ENCODE assay signal across 8 cellular contexts in the genomic region with DNA sequence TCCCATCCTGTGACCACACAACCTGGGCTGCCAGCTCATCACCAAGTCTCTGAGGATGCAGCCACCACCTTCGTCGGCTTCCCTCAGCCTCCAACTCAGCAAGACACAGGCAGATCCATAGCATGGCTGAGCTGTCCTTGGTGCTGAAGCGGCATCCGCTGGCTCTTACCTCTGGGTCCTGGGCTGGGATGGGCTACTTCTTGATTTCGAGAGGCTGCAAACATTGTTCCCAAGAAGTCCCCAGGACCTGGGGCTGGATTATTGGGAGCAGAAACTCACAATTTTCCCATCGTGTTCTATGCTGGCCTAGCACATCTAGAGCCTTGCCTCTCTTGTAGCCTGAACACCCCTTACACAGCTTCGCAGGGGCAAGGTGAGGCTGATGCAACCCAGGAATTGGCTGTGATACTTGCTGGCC. TPM values are rescaled to one million over a fixed set of nuclear protein-coding genes. Genes with fewer than 3 reads are reported as not detected.
DNase-seq lines count a peak whose midpoint lies in the region; ATAC-seq and TF ChIP-seq lines count a peak whose summit lies in the region.

No MANE protein-coding gene starts in this region.

- H3K36me3 Mint-ChIP-seq in type B pancreatic cell = no peaks in the 10 kb centered on the region

- H3K27me3 ChIP-seq in Peyer's patch = no peaks in the 10 kb centered on the region

- no peak for ATAC-seq in HG03135 (IDR thresholded peaks at IDR 0.05; ENCODE audit: unreplicated experiment)

- DNase-seq in H4 (ENCODE audit: low spot score) = peak; percentile 49
- DNase-seq in OCI-M1 (lab: John Stamatoyannopoulos, UW) = peak; percentile 64
- DNase-seq in epidermal melanocyte (ENCODE audit: insufficient read length, low spot score) = peak; percentile 32
- DNase-seq in pons (ENCODE audit: low spot score) = peak; percentile 1
- DNase-seq in Peyer's patch = no peak
- DNase-seq in NCI-H526 treated with DMSO at 0.1 percent for 48 hours (lab: John Stamatoyannopoulos, UW) = no peak
- no peak for DNase-seq in type B pancreatic cell (ENCODE audit: extremely low spot score, unreplicated experiment)

- H3K4me1 Mint-ChIP-seq in type B pancreatic cell (ENCODE audit: unreplicated experiment) = no peaks in the 10 kb centered on the region

- H3K4me3 ChIP-seq in Peyer's patch = no peak overlapping the region

- no peaks in the 10 kb centered on the region for H3K9me3 Mint-ChIP-seq in type B pancreatic cell

- no peak overlapping the region for H3K27ac Mint-ChIP-seq in type B pancreatic cell

- no peak for TF ChIP-seq POLR2A in Peyer's patch (IDR thresholded peaks at IDR 0.05)

- no peaks in the 10 kb centered on the region for H3K9me3 ChIP-seq in Peyer's patch

- peaks cover 77% of the 10 kb centered on the region for H3K27me3 Mint-ChIP-seq in type B pancreatic cell

- no peak overlapping the region for H3K4me3 Mint-ChIP-seq in type B pancreatic cell

- no peaks in the 10 kb centered on the region for H3K36me3 ChIP-seq in Peyer's patch

- no peaks in the 10 kb centered on the region for H3K4me1 ChIP-seq in Peyer's patch

- H3K27ac ChIP-seq in Peyer's patch = no peak overlapping the region

- TF ChIP-seq CTCF in Peyer's patch (IDR thresholded peaks at IDR 0.05) = no peak
- no peak for TF ChIP-seq CTCF in type B pancreatic cell (conservative IDR thresholded peaks at IDR 0.05)

RNA-seq across cellular contexts. Expression of a gene that starts 24.9 kb away (rescaled TPM):
- not detected in 2 replicates for total RNA-seq in H4 (2014; rRNA removed; shearing (Covaris generic))
- total RNA-seq in Peyer's patch (10 to 100 TPM; 12.3 to 90.8 (median 28.7) TPM), type B pancreatic cell (ENCODE audit: low replicate concordance) (0.69 TPM in 1 of 2 replicates, not detected in the other)

RNA-seq across cellular contexts. Expression of a gene that starts 31.9 kb away (rescaled TPM):
- total RNA-seq in H4 (2014; rRNA removed; shearing (Covaris generic)) = not detected in 2 replicates
- 10 to 100 TPM; 30.1 to 85.0 (median 50.0) TPM for total RNA-seq in Peyer's patch
- not detected in 2 replicates for total RNA-seq in type B pancreatic cell (ENCODE audit: low replicate concordance)

RNA-seq across cellular contexts. Expression of a gene that starts 41.5 kb away (rescaled TPM):
- total RNA-seq in H4 (2014; rRNA removed; shearing (Covaris generic)) = not detected in 2 replicates
- total RNA-seq in Peyer's patch (100 to 1,000 TPM in 2 of 4 donors, 10 to 100 TPM in 2; 54.3 to 107 (median 86.1) TPM), type B pancreatic cell (ENCODE audit: low replicate concordance) (not detected in 2 replicates)

RNA-seq across cellular contexts. Expression of a gene that starts 48.2 kb away (rescaled TPM):
- total RNA-seq in H4 (2014; rRNA removed; shearing (Covaris generic)) = 0.31 and 1.6 TPM in 2 replicates
- total RNA-seq in Peyer's patch (not detected), type B pancreatic cell (ENCODE audit: low replicate concordance) (0.46 and 3.4 TPM in 2 replicates)

Comparison
In these comparisons a context has a peak if more than half of its experiments do, and no peak if none do; other contexts are left out.
1. DNase-seq: peak in H4 (single experiment), OCI-M1 (single experiment), epidermal melanocyte (single experiment) and pons (single experiment); none in Peyer's patch (0 of 3), NCI-H526 treated with DMSO at 0.1 percent for 48 hours (single experiment) and type B pancreatic cell (single experiment).
2. RNA of a gene that starts 31.9 kb away (total RNA-seq): 30.1 to 85.0 TPM in Peyer's patch; not detected in H4 and not detected in type B pancreatic cell; every median in the first group is over 10 times any median in the second.
3. RNA of a gene that starts 41.5 kb away (total RNA-seq): 54.3 to 107 TPM in Peyer's patch; not detected in H4 and not detected in type B pancreatic cell; every median in the first group is over 10 times any median in the second.